ENCODE assay signal across 8 cellular contexts in the genomic region with DNA sequence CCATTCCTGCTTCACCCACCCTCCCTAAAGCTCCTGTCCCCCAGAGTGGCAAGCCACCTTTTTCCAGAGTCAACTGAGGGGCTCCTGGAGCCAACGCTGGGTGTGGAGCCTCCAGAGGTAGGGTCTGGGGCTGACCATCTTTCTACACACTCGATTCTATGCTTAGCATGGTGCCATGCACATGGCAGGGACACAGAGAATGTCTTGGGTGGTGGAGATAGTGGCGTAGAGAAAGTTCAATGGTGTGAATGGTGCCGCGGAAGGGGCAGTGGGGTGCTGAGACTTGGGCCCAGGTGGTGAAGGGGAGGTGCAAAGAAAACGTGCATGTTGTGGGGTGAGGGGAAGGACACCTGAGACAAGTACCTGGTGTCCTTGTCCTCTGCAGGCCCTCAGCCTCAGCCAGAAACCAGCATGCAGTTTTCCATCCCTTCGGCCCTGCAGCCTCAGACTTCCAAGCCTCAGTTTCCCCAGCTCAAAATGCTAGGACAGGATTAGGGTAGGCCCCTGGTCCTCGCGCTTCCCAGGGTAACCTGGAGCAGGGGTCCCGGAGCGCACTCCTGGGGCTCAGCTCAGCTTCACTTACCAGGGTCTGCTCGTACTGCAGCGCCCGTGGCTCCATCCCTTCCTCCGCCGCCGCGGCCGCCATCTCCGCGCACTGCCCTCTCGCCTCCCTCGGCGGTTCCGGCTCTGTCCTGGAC. TPM values are rescaled to one million over a fixed set of nuclear protein-coding genes. Genes with fewer than 3 reads are reported as not detected.
DNase-seq lines count a peak whose midpoint lies in the region; ATAC-seq, FAIRE-seq and TF ChIP-seq lines count a peak whose summit lies in the region.

No MANE protein-coding gene starts in this region.

- H3K36me3 Mint-ChIP-seq in Calu3 (ENCODE audit: insufficient read depth, unreplicated experiment), result peaks cover 63% of the 10 kb centered on the region
- peaks cover 20 to 23% of the 10 kb centered on the region in 2 donors for H3K36me3 Mint-ChIP-seq in activated naive CD4-positive, alpha-beta T cell treated with anti-CD3 and anti-CD28 coated beads, Interleukin-2, amount 50 U/mL, for 72 hours

- intact Hi-C loops in Calu3 (cut with micrococcal nuclease; ENCODE audit: unreplicated experiment) (no loop called here), kidney (cut with DNase I) (no loop called here)

- no peaks in the 10 kb centered on the region for H3K9me3 ChIP-seq in kidney (ENCODE audit: control insufficient read depth in 1 of 2, low read length in 2 of 2)

- peaks cover 4 to 10% of the 10 kb centered on the region in 2 donors for H3K36me3 ChIP-seq in kidney (ENCODE audit: control insufficient read depth in 1 of 2, insufficient read depth in 2 of 2, low read length in 2 of 2)

- DNase-seq in Calu3, result peak; percentile 30
- no peak for DNase-seq in activated naive CD4-positive, alpha-beta T cell treated with anti-CD3 and anti-CD28 coated beads, Interleukin-2, amount 50 U/mL, for 72 hours (ENCODE audit: low spot score in 2 of 2)
- DNase-seq in kidney, result no peak
- DNase-seq in foreskin keratinocyte, result no peak
- no peak for DNase-seq in NCI-H2196 (lab: John Stamatoyannopoulos, UW; ENCODE audit: unreplicated experiment)

- ATAC-seq in HG02623 (IDR thresholded peaks at IDR 0.05; ENCODE audit: unreplicated experiment) (peak; percentile 2), HG02588 (IDR thresholded peaks at IDR 0.05; ENCODE audit: unreplicated experiment) (no peak), foreskin keratinocyte (no peak)
- ATAC-seq in activated naive CD4-positive, alpha-beta T cell treated with anti-CD3 and anti-CD28 coated beads, Interleukin-2, amount 50 U/mL, for 72 hours, result no peak

- H3K9ac ChIP-seq in kidney (ENCODE audit: low read length in 2 of 2), result peak overlapping the region; percentile 67 to 70

- H3K27ac Mint-ChIP-seq in Calu3 (ENCODE audit: unreplicated experiment), result peak overlapping the region; percentile 2
- peak overlapping the region; percentile 52 to 66 for H3K27ac Mint-ChIP-seq in activated naive CD4-positive, alpha-beta T cell treated with anti-CD3 and anti-CD28 coated beads, Interleukin-2, amount 50 U/mL, for 72 hours

- H3K4me3 Mint-ChIP-seq in Calu3 (ENCODE audit: low read depth, unreplicated experiment), result peak overlapping the region; percentile 88

- CTCF ChIA-PET in Calu3 (lab: Charles Lee), result interaction anchor here (0.5 to 1.5 kb wide), 3 partner anchors 11 to 931 kb away, joined by 3 to 5 read pairs (median 3); no protein-coding TSS in a partner anchor

- H3K4me1 ChIP-seq in kidney (ENCODE audit: control insufficient read depth in 1 of 2, insufficient read depth in 1 of 2, low read depth in 1 of 2, low read length in 2 of 2) (peaks cover 13 to 17% of the 10 kb centered on the region in 2 donors), foreskin keratinocyte (no peaks in the 10 kb centered on the region)

- peaks cover 34% of the 10 kb centered on the region for H3K4me1 Mint-ChIP-seq in Calu3 (ENCODE audit: low read depth, unreplicated experiment)

- TSS peak; percentile 23 for BruUV-seq in Calu3 (replicated peaks; lab: Mats Ljungman, UMichigan)

- no peaks in the 10 kb centered on the region for H3K27me3 ChIP-seq in foreskin keratinocyte

- TF ChIP-seq CTCF in Calu3 (IDR thresholded peaks at IDR 0.05; ENCODE audit: unreplicated experiment) (no peak), kidney (IDR thresholded peaks at IDR 0.05; ENCODE audit: borderline replicate concordance, extremely low read depth, insufficient read depth) (no peak), foreskin keratinocyte (conservative IDR thresholded peaks at IDR 0.05) (no peak)

- H3K4me3 ChIP-seq in kidney (ENCODE audit: low read length in 2 of 2), result peak overlapping the region; percentile 81 to 90

- H3K27me3 Mint-ChIP-seq in Calu3 (ENCODE audit: unreplicated experiment), result no peaks in the 10 kb centered on the region

- no peaks in the 10 kb centered on the region for H3K9me3 Mint-ChIP-seq in Calu3 (ENCODE audit: low read depth, unreplicated experiment)
- H3K9me3 Mint-ChIP-seq in activated naive CD4-positive, alpha-beta T cell treated with anti-CD3 and anti-CD28 coated beads, Interleukin-2, amount 50 U/mL, for 72 hours, result no peaks in the 10 kb centered on the region

- H3K27ac ChIP-seq in kidney (ENCODE audit: low read depth in 2 of 2, low read length in 2 of 2) (peak overlapping the region; percentile 56 to 81), temporal lobe (ENCODE audit: low read depth, low read length) (peak overlapping the region; percentile 92), foreskin keratinocyte (no peak overlapping the region)

- FAIRE-seq in kidney (lab: Jason Lieb, UNC), result no peak

RNA-seq across cellular contexts. Expression of gene CLCN2, which starts 0.4 kb away (rescaled TPM):
- total RNA-seq in Calu3 (2022) (22.9 and 25.3 TPM in 2 replicates), kidney (10.4 TPM), temporal lobe (6.1 TPM), foreskin keratinocyte (4.7 and 5.4 TPM in 2 replicates)
- 10 to 100 TPM in 1 of 2 donors, 1 to 10 TPM in 1; 6.5 to 13.9 TPM for total RNA-seq in activated naive CD4-positive, alpha-beta T cell treated with anti-CD3 and anti-CD28 coated beads, Interleukin-2, amount 50 U/mL, for 72 hours
- polyA plus RNA-seq in kidney (ENCODE audit: insufficient read depth, low read depth, low replicate concordance) (6.4 TPM), foreskin keratinocyte (3.8 and 3.9 TPM in 2 replicates)

RNA-seq across cellular contexts. Expression of gene POLR2H, which starts 0.5 kb away (rescaled TPM):
- 128 and 131 TPM in 2 replicates for total RNA-seq in Calu3 (2022)
- 100 to 1,000 TPM; 112 to 177 TPM for total RNA-seq in activated naive CD4-positive, alpha-beta T cell treated with anti-CD3 and anti-CD28 coated beads, Interleukin-2, amount 50 U/mL, for 72 hours
- total RNA-seq in kidney, result 82.0 TPM
- 157 TPM for polyA plus RNA-seq in kidney (ENCODE audit: insufficient read depth, low read depth, low replicate concordance)
- 27.3 TPM for total RNA-seq in temporal lobe
- 81.0 and 92.9 TPM in 2 replicates for total RNA-seq in foreskin keratinocyte
- polyA plus RNA-seq in foreskin keratinocyte, result 116 and 138 TPM in 2 replicates

RNA-seq across cellular contexts. Expression of gene THPO, which starts 17.0 kb away (rescaled TPM):
- total RNA-seq in Calu3 (2022), result not detected in 2 replicates
- not detected for total RNA-seq in activated naive CD4-positive, alpha-beta T cell treated with anti-CD3 and anti-CD28 coated beads, Interleukin-2, amount 50 U/mL, for 72 hours
- total RNA-seq in kidney, result 0.85 TPM
- 5.7 TPM for polyA plus RNA-seq in kidney (ENCODE audit: insufficient read depth, low read depth, low replicate concordance)
- under 0.01 TPM for total RNA-seq in temporal lobe
- total RNA-seq in foreskin keratinocyte, result not detected in 2 replicates
- not detected in 2 replicates for polyA plus RNA-seq in foreskin keratinocyte

RNA-seq across cellular contexts. Expression of gene CHRD, which starts 18.9 kb away (rescaled TPM):
- total RNA-seq in Calu3 (2022) (not detected in 2 replicates), kidney (16.8 TPM), temporal lobe (8.6 TPM), foreskin keratinocyte (not detected in 2 replicates)
- total RNA-seq in activated naive CD4-positive, alpha-beta T cell treated with anti-CD3 and anti-CD28 coated beads, Interleukin-2, amount 50 U/mL, for 72 hours, result under 1 TPM in 1 of 2 donors, not detected in 1; 0.49 TPM
- polyA plus RNA-seq in kidney (ENCODE audit: insufficient read depth, low read depth, low replicate concordance) (18.6 TPM), foreskin keratinocyte (not detected in 2 replicates)

RNA-seq across cellular contexts. Expression of gene FAM131A, which starts 23.6 kb away (rescaled TPM):
- total RNA-seq in Calu3 (2022) (24.4 and 29.2 TPM in 2 replicates), kidney (20.1 TPM), temporal lobe (40.1 TPM), foreskin keratinocyte (13.3 and 14.6 TPM in 2 replicates)
- 1 to 10 TPM; 4.1 to 6.8 TPM for total RNA-seq in activated naive CD4-positive, alpha-beta T cell treated with anti-CD3 and anti-CD28 coated beads, Interleukin-2, amount 50 U/mL, for 72 hours
- polyA plus RNA-seq in kidney (ENCODE audit: insufficient read depth, low read depth, low replicate concordance) (14.0 TPM), foreskin keratinocyte (11.6 and 11.7 TPM in 2 replicates)
